Comparison of ENCODE assay signal across 21 cellular contexts in the genomic region with DNA sequence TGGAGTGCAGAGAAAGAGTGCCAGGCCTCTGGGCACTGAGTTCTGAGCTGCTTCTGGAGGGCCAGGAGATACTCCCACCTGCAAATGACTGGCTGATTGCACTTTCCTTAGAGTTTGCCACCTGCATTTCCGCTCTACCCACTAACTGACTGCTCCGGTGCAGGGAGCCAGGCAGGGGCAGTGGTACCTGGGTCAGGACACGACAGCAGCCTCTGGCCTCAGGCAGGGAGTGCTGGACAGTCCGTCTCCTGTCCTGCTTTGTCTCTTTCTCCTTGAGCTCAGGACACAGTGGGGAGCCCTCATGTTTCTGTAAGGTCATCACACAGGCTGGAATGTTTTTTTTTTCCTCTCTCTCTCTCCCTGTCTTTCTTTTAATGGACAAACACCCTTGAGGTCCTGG.
"Had no signal": no experiment of that assay in that cellular context is flagged by ENCODE, and none has a peak within 500 bp of the region (broad histone marks: within the 10 kb centered on the region; RNA-seq: fewer than 3 reads in every experiment).

No MANE protein-coding gene starts in this region.

- H3K4me3 ChIP-seq: adrenal gland, body of pancreas, ovary, suprapubic skin, upper lobe of right lung had no signal

- H3K27me3 ChIP-seq: adrenal gland, ovary, upper lobe of right lung had no signal

- H3K9me3 Mint-ChIP-seq: natural killer cell treated with Interleukin-12 subunit alpha and Interleukin-12 subunit beta and Interleukin-15 and Interleukin-18, amount 100 ng/mL, for 72 hours had no signal

- H3K4me3 Mint-ChIP-seq: central memory CD8-positive, alpha-beta T cell; dendritic cell treated with granulocyte-macrophage colony-stimulating factor and Interleukin-4, amounts not matched to agents 40 ng/mL and 50 ng/mL, for 4 days; natural killer cell treated with Interleukin-12 subunit alpha and Interleukin-12 subunit beta and Interleukin-15 and Interleukin-18, amount 100 ng/mL, for 72 hours had no signal

- H3K27ac Mint-ChIP-seq: activated T-helper 2 cell treated with anti-CD3 and anti-CD28 coated beads, Interferon-gamma antibody, Interleukin-2, Interleukin-4, amounts not matched to agents 10 μg/mL and 5 μg/mL and 100 μg/mL, durations not matched to agents 14 hours and 24 hours and 36 hours; dendritic cell treated with granulocyte-macrophage colony-stimulating factor and Interleukin-4, amounts not matched to agents 40 ng/mL and 50 ng/mL, for 4 days; natural killer cell treated with Interleukin-12 subunit alpha and Interleukin-12 subunit beta and Interleukin-15 and Interleukin-18, amount 100 ng/mL, for 72 hours had no signal

- ATAC-seq: body of pancreas; left ventricle myocardium superior; natural killer cell treated with Interleukin-12 subunit alpha and Interleukin-12 subunit beta and Interleukin-15 and Interleukin-18, amount 100 ng/mL, for 72 hours; stimulated activated naive CD8-positive, alpha-beta T cell treated with anti-CD3 and anti-CD28 coated beads, Interleukin-15, Interleukin-2, amounts not matched to agents 100 U/mL and 50 U/mL, for 24 hours; upper lobe of right lung had no signal

- H3K36me3 Mint-ChIP-seq: natural killer cell treated with Interleukin-12 subunit alpha and Interleukin-12 subunit beta and Interleukin-15 and Interleukin-18, amount 100 ng/mL, for 72 hours had no signal

- H3K4me1 Mint-ChIP-seq: central memory CD8-positive, alpha-beta T cell had no signal

- FAIRE-seq: endometrium, kidney had no signal

- H3K27ac ChIP-seq: adrenal gland, body of pancreas, esophagus muscularis mucosa, ovary, suprapubic skin, upper lobe of right lung had no signal

- H3K27me3 Mint-ChIP-seq: central memory CD8-positive, alpha-beta T cell; natural killer cell treated with Interleukin-12 subunit alpha and Interleukin-12 subunit beta and Interleukin-15 and Interleukin-18, amount 100 ng/mL, for 72 hours had no signal

- H3K36me3 ChIP-seq: adrenal gland, esophagus muscularis mucosa, ovary, suprapubic skin, upper lobe of right lung had no signal

- DNase-seq: activated CD4-positive, alpha-beta T cell treated with anti-CD3 and anti-CD28 coated beads, Interleukin-2, amount 50 U/mL, for 1 hour; activated naive CD4-positive, alpha-beta T cell treated with anti-CD3 and anti-CD28 coated beads, Interleukin-2, amount 50 U/mL, for 16 hours; activated T-cell treated with anti-CD3 and anti-CD28 coated beads for 4 hours; adrenal gland; kidney; left ventricle myocardium superior; mesenchymal stem cell; ovary; stimulated activated CD4-positive, alpha-beta T cell treated with anti-CD3 and anti-CD28 coated beads, Interleukin-4, amount 100 ng/mL, for 1 hour; stimulated activated CD8-positive, alpha-beta memory T cell treated with anti-CD3 and anti-CD28 coated beads, Interleukin-4, amount 100 ng/mL, for 48 hours; stimulated activated naive CD8-positive, alpha-beta T cell treated with anti-CD3 and anti-CD28 coated beads, Interleukin-15, Interleukin-2, amounts not matched to agents 100 U/mL and 50 U/mL, for 24 hours; T-helper 2 cell; upper lobe of right lung had no signal

- H3K9me3 ChIP-seq: adrenal gland, body of pancreas, esophagus muscularis mucosa, ovary, suprapubic skin, upper lobe of right lung had no signal

- H3K4me1 ChIP-seq: adrenal gland, body of pancreas, suprapubic skin, upper lobe of right lung had no signal
